18 cellular contexts compared by ENCODE assay signal in the genomic region with DNA sequence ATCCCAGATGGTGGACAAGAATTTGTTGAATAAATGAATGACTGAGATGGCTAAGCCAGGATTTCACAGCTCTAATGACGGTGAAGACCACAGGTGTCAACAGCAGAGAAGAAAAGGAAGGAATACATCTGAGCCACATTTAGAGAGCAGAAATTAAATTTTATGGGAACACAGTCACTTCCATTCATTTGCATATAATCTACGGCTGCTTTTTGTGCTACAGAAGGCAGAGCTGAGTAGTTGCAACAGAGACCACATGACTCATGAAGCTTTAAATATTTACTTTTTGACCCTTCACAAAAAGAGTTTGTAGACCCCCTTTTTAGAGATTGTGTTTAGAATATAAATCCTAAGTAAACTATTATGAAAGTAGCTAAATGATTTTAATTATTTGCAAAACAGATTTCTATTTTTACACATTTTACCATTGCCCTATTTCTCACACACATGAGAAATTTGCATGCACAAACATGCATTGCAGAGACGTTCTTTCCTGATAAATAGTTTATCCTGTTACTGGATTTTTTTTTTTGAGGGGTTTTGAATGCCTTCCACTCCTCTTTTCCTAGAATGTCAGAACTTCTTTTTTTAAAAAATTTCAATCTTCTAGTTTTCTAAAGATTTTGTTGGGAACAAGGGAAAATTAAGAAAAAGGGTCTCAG.
DNase-seq lines count a peak whose midpoint lies in the region; ATAC-seq lines count a peak whose summit lies in the region.
"Had no signal": no experiment of that assay in that cellular context is flagged by ENCODE, and none has a peak within 500 bp of the region (broad histone marks: within the 10 kb centered on the region; RNA-seq: fewer than 3 reads in every experiment).

No MANE protein-coding gene starts in this region.

- peak; percentile 26 for DNase-seq in AG20443 (ENCODE audit: low spot score)
- DNase-seq in M059J (ENCODE audit: low read depth): peak; percentile 68
- peak; percentile 52 for DNase-seq in astrocyte of the hippocampus (ENCODE audit: low read depth, low spot score)
- peak; percentile 72 for DNase-seq in iris pigment epithelial cell (ENCODE audit: low read depth)
- no peak for DNase-seq in posterior vena cava (ENCODE audit: low spot score)
- no peak for DNase-seq in stimulated activated CD4-positive, alpha-beta T cell treated with anti-CD3 and anti-CD28 coated beads, Interleukin-15, amount 100 ng/mL, for 24 hours
- DNase-seq: activated CD4-positive, alpha-beta T cell treated with anti-CD3 and anti-CD28 coated beads for 36 hours; activated naive CD8-positive, alpha-beta T cell treated with anti-CD3 and anti-CD28 coated beads for 36 hours; DND-41; erythroblast; glutamatergic neuron; left ventricle myocardium inferior; NCI-H1436 treated with DMSO at 0.1 percent for 48 hours; small intestine; stimulated activated CD4-positive, alpha-beta T cell treated with anti-CD3 and anti-CD28 coated beads, Interleukin-4, amount 100 ng/mL, for 24 hours had no signal

- intact Hi-C loops in posterior vena cava (cut with DNase I): no loop called here

- ATAC-seq in HG03196 (IDR thresholded peaks at IDR 0.05; ENCODE audit: unreplicated experiment) (no peak), HG03469 (IDR thresholded peaks at IDR 0.05; ENCODE audit: unreplicated experiment) (no peak)
- ATAC-seq: activated CD4-positive, alpha-beta T cell treated with anti-CD3 and anti-CD28 coated beads for 36 hours; HepG2 had no signal

Comparison
In these comparisons a context has a peak if more than half of its experiments do, and no peak if none do; other contexts are left out.
1. DNase-seq: peak in AG20443 (single experiment), M059J (single experiment), astrocyte of the hippocampus (single experiment) and iris pigment epithelial cell (single experiment); none in posterior vena cava (single experiment) and stimulated activated CD4-positive, alpha-beta T cell treated with anti-CD3 and anti-CD28 coated beads, Interleukin-15, amount 100 ng/mL, for 24 hours (single experiment).